15 cellular contexts compared by ENCODE assay signal in the genomic region with DNA sequence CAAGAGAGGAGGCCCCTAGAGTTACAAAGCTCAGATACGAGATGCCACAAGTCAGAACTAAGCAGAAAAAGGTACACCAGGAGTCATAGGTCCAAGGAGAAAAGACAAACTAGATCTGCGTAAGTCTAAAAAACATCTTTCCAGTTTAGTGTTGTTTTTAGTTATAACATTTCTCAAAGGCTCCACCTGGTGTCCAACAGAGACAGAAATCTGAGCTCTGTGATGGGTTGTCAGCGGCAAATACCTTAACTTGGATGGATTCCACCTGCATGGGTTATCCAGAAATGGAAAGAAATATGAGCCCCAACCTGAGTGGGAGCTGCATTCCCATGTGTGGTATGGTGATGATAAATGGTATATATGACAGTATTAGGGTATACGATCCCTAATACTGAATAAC.
A peak's percentile ranks its signal among the peaks of the same experiment; 100 is the strongest.
DNase-seq lines count a peak whose midpoint lies in the region; ATAC-seq, FAIRE-seq and TF ChIP-seq lines count a peak whose summit lies in the region.
"Had no signal": no experiment of that assay in that cellular context is flagged by ENCODE, and none has a peak within 500 bp of the region (broad histone marks: within the 10 kb centered on the region; RNA-seq: fewer than 3 reads in every experiment).

No MANE protein-coding gene starts in this region.

- DNase-seq in ACHN (peak; percentile 47), HTR-8/SVneo (ENCODE audit: insufficient read length, low spot score) (peak; percentile 7), RWPE2 (ENCODE audit: low spot score) (no peak), glomerular visceral epithelial cell (ENCODE audit: extremely low spot score) (peak; percentile 25), NCI-H345 (lab: John Stamatoyannopoulos, UW) (no peak), SKM-1 (lab: John Stamatoyannopoulos, UW; ENCODE audit: unreplicated experiment) (no peak)
- no peak for DNase-seq in activated CD4-positive, alpha-beta T cell treated with anti-CD3 and anti-CD28 coated beads for 48 hours
- DNase-seq: activated CD4-positive, alpha-beta T cell treated with anti-CD3 and anti-CD28 coated beads for 36 hours; amygdala; GOT3; stimulated activated CD4-positive, alpha-beta T cell treated with anti-CD3 and anti-CD28 coated beads, Interleukin-2, amount 100 ng/mL, for 24 hours had no signal

- no peaks in the 10 kb centered on the region for H3K36me3 ChIP-seq in RWPE2 (ENCODE audit: low read depth)
- H3K36me3 ChIP-seq: suprapubic skin had no signal

- FAIRE-seq in HTR-8/SVneo (lab: Jason Lieb, UNC) = no peak

- no peak overlapping the region for H3K4me3 ChIP-seq in RWPE2 (ENCODE audit: severe bottlenecking)
- H3K4me3 ChIP-seq: gastroesophageal sphincter, suprapubic skin had no signal

- ATAC-seq in RWPE2 (ENCODE audit: low read depth) (peak; percentile 76), GM21825 (IDR thresholded peaks at IDR 0.05; ENCODE audit: unreplicated experiment) (no peak)
- ATAC-seq: activated CD4-positive, alpha-beta T cell treated with anti-CD3 and anti-CD28 coated beads for 36 hours; gastroesophageal sphincter had no signal

- no peaks in the 10 kb centered on the region for H3K4me1 ChIP-seq in RWPE2 (ENCODE audit: insufficient read depth, poor library complexity, severe bottlenecking)
- H3K4me1 ChIP-seq: gastroesophageal sphincter, suprapubic skin had no signal

- no peaks in the 10 kb centered on the region for H3K27me3 ChIP-seq in RWPE2 (ENCODE audit: insufficient read depth, poor library complexity, severe bottlenecking)
- H3K27me3 ChIP-seq: gastroesophageal sphincter, suprapubic skin had no signal

- H3K9me3 ChIP-seq in RWPE2 (ENCODE audit: severe bottlenecking) = no peaks in the 10 kb centered on the region
- H3K9me3 ChIP-seq: gastroesophageal sphincter, suprapubic skin had no signal

- in situ Hi-C loops in ACHN (cut with HindIII; ENCODE audit: low pct_ligation_motif_present, low pct_unique_long_range_greater_than_20kb, low sequenced_read_pairs) = loop anchor here (25.0 kb wide), 1 partner anchor 258 kb away; no protein-coding TSS in a partner anchor

- H3K27ac ChIP-seq in RWPE2 (ENCODE audit: poor library complexity, severe bottlenecking) = no peak overlapping the region
- H3K27ac ChIP-seq: gastroesophageal sphincter, HL-60, suprapubic skin had no signal

- TF ChIP-seq CTCF in RWPE2 (IDR thresholded peaks at IDR 0.05; ENCODE audit: poor library complexity, severe bottlenecking) = peak; percentile 82

Comparison
In these comparisons a context has a peak if more than half of its experiments do, and no peak if none do; other contexts are left out.
1. DNase-seq: peak in ACHN (single experiment), HTR-8/SVneo (single experiment) and glomerular visceral epithelial cell (single experiment); none in RWPE2 (single experiment), activated CD4-positive, alpha-beta T cell treated with anti-CD3 and anti-CD28 coated beads for 48 hours (single experiment), NCI-H345 (single experiment) and SKM-1 (single experiment).